ENCODE assay signal across 34 cellular contexts in the genomic region with DNA sequence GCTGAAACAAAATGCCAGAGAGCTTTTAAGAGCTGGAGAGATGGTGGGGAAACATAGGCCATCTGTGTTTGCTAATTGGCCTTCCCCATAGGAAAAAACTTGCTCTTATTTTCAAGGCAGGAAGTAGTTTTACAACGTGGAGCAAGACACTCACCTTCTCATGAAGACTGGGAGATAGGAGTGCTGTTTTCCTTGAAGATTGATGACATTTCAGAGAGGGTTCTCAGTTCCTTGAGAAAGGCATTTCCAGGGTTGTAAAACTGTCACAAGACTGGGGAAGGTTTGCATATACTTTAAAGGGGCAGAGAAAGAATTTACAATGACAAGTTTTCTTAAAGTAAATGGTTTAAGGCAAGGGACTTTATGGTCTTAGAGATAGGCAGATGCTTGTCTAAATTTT.
"Had no signal": no experiment of that assay in that cellular context is flagged by ENCODE, and none has a peak within 500 bp of the region (broad histone marks: within the 10 kb centered on the region; RNA-seq: fewer than 3 reads in every experiment).

No MANE protein-coding gene starts in this region.

- DNase-seq: effector CD8-positive, alpha-beta T cell; endodermal cell; foreskin keratinocyte; heart right ventricle; hypothalamus; immature natural killer cell; mucosa of descending colon; naive B cell; occipital lobe; ovary; posterior cingulate gyrus; retina; right lobe of liver; small intestine; stimulated activated CD4-positive, alpha-beta T cell treated with anti-CD3 and anti-CD28 coated beads, Interleukin-12 subunit alpha, Interleukin-12 subunit beta, amount 100 ng/mL, for 4 hours; stimulated activated CD4-positive, alpha-beta T cell treated with anti-CD3 and anti-CD28 coated beads, Interleukin-1b, Interleukin-23, amount 100 ng/mL, for 48 hours; stimulated activated CD4-positive, alpha-beta T cell treated with anti-CD3 and anti-CD28 coated beads, Interleukin-4, amount 100 ng/mL, for 1 hour; stimulated activated CD8-positive, alpha-beta memory T cell treated with anti-CD3 and anti-CD28 coated beads, Interleukin-4, amount 100 ng/mL, for 48 hours; stimulated activated naive CD4-positive, alpha-beta T cell; stimulated activated naive CD8-positive, alpha-beta T cell treated with anti-CD3 and anti-CD28 coated beads, Interleukin-15, amount 100 ng/mL, for 72 hours; transverse colon had no signal

- H3K4me1 ChIP-seq: esophagus muscularis mucosa, foreskin keratinocyte, gastroesophageal sphincter, heart right ventricle, right lobe of liver, suprapubic skin, transverse colon, vagina had no signal

- H3K4me3 Mint-ChIP-seq: dendritic cell treated with granulocyte-macrophage colony-stimulating factor and Interleukin-4, amounts not matched to agents 40 ng/mL and 50 ng/mL, for 4 days; endodermal cell; immature natural killer cell; memory B cell; mesothelial cell of epicardium; naive B cell; natural killer cell treated with Interleukin-12 subunit alpha and Interleukin-12 subunit beta and Interleukin-15 and Interleukin-18, amount 100 ng/mL, for 72 hours; stimulated activated naive CD8-positive, alpha-beta T cell treated with anti-CD3 and anti-CD28 coated beads, Interleukin-15, amount 100 ng/mL, for 72 hours had no signal

- H3K36me3 Mint-ChIP-seq: immature natural killer cell; memory B cell; mesothelial cell of epicardium; naive B cell; natural killer cell treated with Interleukin-12 subunit alpha and Interleukin-12 subunit beta and Interleukin-15 and Interleukin-18, amount 100 ng/mL, for 72 hours had no signal

- H3K36me3 ChIP-seq: esophagus muscularis mucosa, gastroesophageal sphincter, heart right ventricle, ovary, right lobe of liver, suprapubic skin, transverse colon, vagina had no signal

- H3K27ac ChIP-seq: epithelial cell of prostate, esophagus muscularis mucosa, foreskin keratinocyte, gastroesophageal sphincter, heart right ventricle, ovary, right lobe of liver, suprapubic skin, transverse colon, vagina had no signal

- H3K27ac Mint-ChIP-seq: dendritic cell treated with granulocyte-macrophage colony-stimulating factor and Interleukin-4, amounts not matched to agents 40 ng/mL and 50 ng/mL, for 4 days; endodermal cell; immature natural killer cell; memory B cell; mesothelial cell of epicardium; naive B cell; natural killer cell treated with Interleukin-12 subunit alpha and Interleukin-12 subunit beta and Interleukin-15 and Interleukin-18, amount 100 ng/mL, for 72 hours; stimulated activated naive CD8-positive, alpha-beta T cell treated with anti-CD3 and anti-CD28 coated beads, Interleukin-15, amount 100 ng/mL, for 72 hours had no signal

- H3K9me3 ChIP-seq: ovary, right lobe of liver, transverse colon, vagina had no signal

- ATAC-seq: foreskin keratinocyte; gastroesophageal sphincter; heart right ventricle; left lobe of liver; mucosa of descending colon; natural killer cell treated with Interleukin-12 subunit alpha and Interleukin-12 subunit beta and Interleukin-15 and Interleukin-18, amount 100 ng/mL, for 72 hours; right lobe of liver; stimulated activated naive CD8-positive, alpha-beta T cell treated with anti-CD3 and anti-CD28 coated beads, Interleukin-15, amount 100 ng/mL, for 72 hours had no signal

- H3K27me3 ChIP-seq: esophagus muscularis mucosa, foreskin keratinocyte, gastroesophageal sphincter, heart right ventricle, ovary, right lobe of liver, suprapubic skin, transverse colon, vagina had no signal

- FAIRE-seq: colon, keratinocyte, small intestine had no signal

- H3K4me1 Mint-ChIP-seq: immature natural killer cell; memory B cell; naive B cell; stimulated activated naive CD8-positive, alpha-beta T cell treated with anti-CD3 and anti-CD28 coated beads, Interleukin-15, amount 100 ng/mL, for 72 hours had no signal

- H3K27me3 Mint-ChIP-seq: dendritic cell treated with granulocyte-macrophage colony-stimulating factor and Interleukin-4, amounts not matched to agents 40 ng/mL and 50 ng/mL, for 4 days; memory B cell; naive B cell; natural killer cell treated with Interleukin-12 subunit alpha and Interleukin-12 subunit beta and Interleukin-15 and Interleukin-18, amount 100 ng/mL, for 72 hours; stimulated activated naive CD8-positive, alpha-beta T cell treated with anti-CD3 and anti-CD28 coated beads, Interleukin-15, amount 100 ng/mL, for 72 hours had no signal

- H3K4me3 ChIP-seq: esophagus muscularis mucosa, gastroesophageal sphincter, heart right ventricle, lung, mucosa of descending colon, ovary, right lobe of liver, suprapubic skin, transverse colon, vagina had no signal
